In genomic region chr3:12796171-12797123, GRCh38 we compare ENCODE assay signal across 8 cellular contexts. TPM values are rescaled to one million over a fixed set of nuclear protein-coding genes. Genes with fewer than 3 reads are reported as not detected.
DNase-seq lines count a peak whose midpoint lies in the region; ATAC-seq and TF ChIP-seq lines count a peak whose summit lies in the region.

TSS of gene CAND2 (plus strand) at chr3:12796680. CDS start at chr3:12796721, 41 bp downstream.

- no peaks in the 10 kb centered on the region for H3K36me3 Mint-ChIP-seq in activated CD8-positive, alpha-beta T cell treated with anti-CD3 and anti-CD28 coated beads for 36 hours (ENCODE audit: low read depth)
- no peaks in the 10 kb centered on the region for H3K36me3 Mint-ChIP-seq in stimulated activated naive CD8-positive, alpha-beta T cell treated with anti-CD3 and anti-CD28 coated beads, Interleukin-15, Interleukin-2, amounts not matched to agents 100 ng/mL and 50 ng/mL, for 24 hours (ENCODE audit: low read depth)

- DNase-seq in NCI-H1092 (lab: John Stamatoyannopoulos, UW): peak; percentile 23
- DNase-seq in activated CD8-positive, alpha-beta T cell treated with anti-CD3 and anti-CD28 coated beads for 36 hours: peak; percentile 53
- DNase-seq in mesenchymal stem cell: peak; percentile 61
- DNase-seq in AML-193 (lab: John Stamatoyannopoulos, UW): no peak

- H3K4ac ChIP-seq in mesenchymal stem cell (ENCODE audit: low read depth in 1 of 2, low read length in 2 of 2): peak within 1 kb of the TSS; percentile 48 to 92

- H4K20me1 ChIP-seq in DOHH2 (ENCODE audit: control insufficient read depth, insufficient read depth, low read depth, low read length): no peaks in the 10 kb centered on the region

- peaks cover 3% of the 10 kb centered on the region for H3K4me1 Mint-ChIP-seq in activated CD8-positive, alpha-beta T cell treated with anti-CD3 and anti-CD28 coated beads for 36 hours (ENCODE audit: low read depth)
- peaks cover 7% of the 10 kb centered on the region for H3K4me1 Mint-ChIP-seq in stimulated activated naive CD8-positive, alpha-beta T cell treated with anti-CD3 and anti-CD28 coated beads, Interleukin-15, Interleukin-2, amounts not matched to agents 100 ng/mL and 50 ng/mL, for 24 hours (ENCODE audit: low read depth)

- H3K9me3 ChIP-seq in DOHH2 (ENCODE audit: control insufficient read depth, insufficient read depth, low read length) (no peaks in the 10 kb centered on the region), endocrine pancreas (ENCODE audit: control insufficient read depth, low read length) (no peaks in the 10 kb centered on the region), mesenchymal stem cell (ENCODE audit: control insufficient read depth, low read length) (no peaks in the 10 kb centered on the region)

- H3K4me1 ChIP-seq in DOHH2 (ENCODE audit: control insufficient read depth, low read length): peaks cover 28% of the 10 kb centered on the region
- H3K4me1 ChIP-seq in endocrine pancreas (ENCODE audit: control insufficient read depth, insufficient read depth, low read length): no peaks in the 10 kb centered on the region
- peaks cover 6% of the 10 kb centered on the region for H3K4me1 ChIP-seq in mesenchymal stem cell (ENCODE audit: control insufficient read depth, insufficient read depth, low read depth, low read length)

- H3K14ac ChIP-seq in mesenchymal stem cell (ENCODE audit: low read length in 2 of 2): peak within 1 kb of the TSS in 1 of 2 experiments; percentile 93

- H3K4me3 ChIP-seq in DOHH2 (ENCODE audit: low read length) (peak within 1 kb of the TSS; percentile 78), endocrine pancreas (ENCODE audit: control insufficient read depth, insufficient read depth, low read length) (no peak within 1 kb of the TSS), mesenchymal stem cell (ENCODE audit: insufficient read depth in 1 of 2, low read depth in 1 of 2, low read length in 2 of 2) (peak within 1 kb of the TSS; percentile 72)

- H3K27ac Mint-ChIP-seq in activated CD8-positive, alpha-beta T cell treated with anti-CD3 and anti-CD28 coated beads for 36 hours: no peak within 1 kb of the TSS
- H3K27ac Mint-ChIP-seq in stimulated activated naive CD8-positive, alpha-beta T cell treated with anti-CD3 and anti-CD28 coated beads, Interleukin-15, Interleukin-2, amounts not matched to agents 100 ng/mL and 50 ng/mL, for 24 hours: peak within 1 kb of the TSS; percentile 55

- H3K27me3 Mint-ChIP-seq in activated CD8-positive, alpha-beta T cell treated with anti-CD3 and anti-CD28 coated beads for 36 hours: peaks cover 3% of the 10 kb centered on the region
- H3K27me3 Mint-ChIP-seq in stimulated activated naive CD8-positive, alpha-beta T cell treated with anti-CD3 and anti-CD28 coated beads, Interleukin-15, Interleukin-2, amounts not matched to agents 100 ng/mL and 50 ng/mL, for 24 hours: peaks cover 6% of the 10 kb centered on the region

- H3K79me2 ChIP-seq in DOHH2 (ENCODE audit: control insufficient read depth, low read length): no peaks in the 10 kb centered on the region

- CTCF ChIA-PET in activated CD8-positive, alpha-beta T cell treated with anti-CD3 and anti-CD28 coated beads for 36 hours (lab: Charles Lee): interaction anchor here (1.0 to 3.5 kb wide), 4 partner anchors 8 to 14 kb away, joined by 3 to 23 read pairs (median 13); no protein-coding TSS in a partner anchor

- POLR2A ChIA-PET in activated CD8-positive, alpha-beta T cell treated with anti-CD3 and anti-CD28 coated beads for 36 hours (lab: Charles Lee): interaction anchor here (0.6 to 3.1 kb wide), 8 partner anchors 9 to 221 kb away, joined by 3 to 24 read pairs (median 12); partner anchors contain the start of gene RPL32

- no peak within 1 kb of the TSS for H2BK120ac ChIP-seq in mesenchymal stem cell (ENCODE audit: low read depth, low read length)

- peaks cover 7% of the 10 kb centered on the region for H3K27me3 ChIP-seq in DOHH2 (ENCODE audit: control insufficient read depth, low read length)
- H3K27me3 ChIP-seq in endocrine pancreas (ENCODE audit: control insufficient read depth, insufficient read depth, low read length): no peaks in the 10 kb centered on the region
- H3K27me3 ChIP-seq in mesenchymal stem cell (ENCODE audit: control insufficient read depth in 1 of 2, insufficient read depth in 1 of 2, low read length in 2 of 2): peaks cover 0 to 10% of the 10 kb centered on the region in 2 experiments

- H3K4me2 ChIP-seq in DOHH2 (ENCODE audit: low read length) (peak within 1 kb of the TSS; percentile 93), mesenchymal stem cell (ENCODE audit: low read length, poor library complexity, severe bottlenecking) (peak within 1 kb of the TSS; percentile 89)

- intact Hi-C loops in activated CD8-positive, alpha-beta T cell treated with anti-CD3 and anti-CD28 coated beads for 36 hours (cut with micrococcal nuclease): no loop called here

- H2AK5ac ChIP-seq in mesenchymal stem cell (ENCODE audit: low read length, severe bottlenecking): peak within 1 kb of the TSS; percentile 44

- peak within 1 kb of the TSS in 1 of 2 experiments; percentile 63 for H2BK12ac ChIP-seq in mesenchymal stem cell (ENCODE audit: low read length in 2 of 2)

- H3K9ac ChIP-seq in endocrine pancreas (ENCODE audit: control insufficient read depth, insufficient read depth, low read length) (peak within 1 kb of the TSS; percentile 49), mesenchymal stem cell (ENCODE audit: low read length) (peak within 1 kb of the TSS; percentile 75)

- H3K36me3 ChIP-seq in DOHH2 (ENCODE audit: control insufficient read depth, low read length): no peaks in the 10 kb centered on the region
- H3K36me3 ChIP-seq in endocrine pancreas (ENCODE audit: control insufficient read depth, insufficient read depth, low read length): no peaks in the 10 kb centered on the region
- peaks cover 0 to 3% of the 10 kb centered on the region in 2 experiments for H3K36me3 ChIP-seq in mesenchymal stem cell (ENCODE audit: control insufficient read depth in 1 of 2, insufficient read depth in 2 of 2, low read depth in 1 of 2, low read length in 2 of 2)

- H3K27ac ChIP-seq in DOHH2 (ENCODE audit: low read depth, low read length) (no peak within 1 kb of the TSS), mesenchymal stem cell (ENCODE audit: low read length, poor library complexity, severe bottlenecking) (no peak within 1 kb of the TSS)

- H4K91ac ChIP-seq in mesenchymal stem cell (ENCODE audit: low read length): no peak within 1 kb of the TSS

- H3K4me3 Mint-ChIP-seq in activated CD8-positive, alpha-beta T cell treated with anti-CD3 and anti-CD28 coated beads for 36 hours: peak within 1 kb of the TSS; percentile 70
- peak within 1 kb of the TSS; percentile 72 for H3K4me3 Mint-ChIP-seq in stimulated activated naive CD8-positive, alpha-beta T cell treated with anti-CD3 and anti-CD28 coated beads, Interleukin-15, Interleukin-2, amounts not matched to agents 100 ng/mL and 50 ng/mL, for 24 hours

- H4K8ac ChIP-seq in mesenchymal stem cell (ENCODE audit: low read length): peak within 1 kb of the TSS; percentile 86

- H3K9me2 ChIP-seq in DOHH2 (replicated peaks; ENCODE audit: control insufficient read depth, low read length): no peaks in the 10 kb centered on the region

- peaks cover 3% of the 10 kb centered on the region for H3K79me1 ChIP-seq in mesenchymal stem cell (replicated peaks; ENCODE audit: low read length, poor library complexity, severe bottlenecking)

- H3K18ac ChIP-seq in mesenchymal stem cell (ENCODE audit: low read depth in 1 of 2, low read length in 2 of 2): peak within 1 kb of the TSS; percentile 72 to 95

- 11% methylated on average over 60 of the region's 61 CpGs for WGBS in mesenchymal stem cell

- no peak within 1 kb of the TSS for H2BK5ac ChIP-seq in mesenchymal stem cell (ENCODE audit: low read depth, low read length, poor library complexity, severe bottlenecking)

- H2AFZ ChIP-seq in mesenchymal stem cell (ENCODE audit: low read depth, low read length): peak within 1 kb of the TSS; percentile 79

- peak within 1 kb of the TSS; percentile 76 for H2BK15ac ChIP-seq in mesenchymal stem cell (ENCODE audit: low read depth, poor library complexity, severe bottlenecking)

- peak within 1 kb of the TSS in 1 of 2 experiments; percentile 72 for H3K23ac ChIP-seq in mesenchymal stem cell (ENCODE audit: low read length in 2 of 2)

- peaks cover 16% of the 10 kb centered on the region for H3F3A ChIP-seq in DOHH2 (ENCODE audit: control insufficient read depth, insufficient read depth)

- no peak for TF ChIP-seq CTCF in DOHH2 (IDR thresholded peaks at IDR 0.05; ENCODE audit: low read depth, low read length, poor library complexity, severe bottlenecking)
- no peak for TF ChIP-seq CTCF in activated CD8-positive, alpha-beta T cell treated with anti-CD3 and anti-CD28 coated beads for 36 hours (IDR thresholded peaks at IDR 0.05)

- peak; percentile 81 for ATAC-seq in activated CD8-positive, alpha-beta T cell treated with anti-CD3 and anti-CD28 coated beads for 36 hours
- ATAC-seq in HG02623 (IDR thresholded peaks at IDR 0.05; ENCODE audit: unreplicated experiment): no peak

- H3K9me3 Mint-ChIP-seq in activated CD8-positive, alpha-beta T cell treated with anti-CD3 and anti-CD28 coated beads for 36 hours: no peaks in the 10 kb centered on the region
- no peaks in the 10 kb centered on the region for H3K9me3 Mint-ChIP-seq in stimulated activated naive CD8-positive, alpha-beta T cell treated with anti-CD3 and anti-CD28 coated beads, Interleukin-15, Interleukin-2, amounts not matched to agents 100 ng/mL and 50 ng/mL, for 24 hours

RNA-seq across cellular contexts. Expression of gene CAND2, which starts in this region (rescaled TPM):
- total RNA-seq in activated CD8-positive, alpha-beta T cell treated with anti-CD3 and anti-CD28 coated beads for 36 hours: 1 to 10 TPM; 1.5 to 1.9 TPM
- 3.9 TPM for polyA plus RNA-seq in mesenchymal stem cell (2013, experiment 1 of 2)
- polyA plus RNA-seq in mesenchymal stem cell (2013, experiment 2 of 2): 3.7 TPM

Comparison
In these comparisons a context has a peak if more than half of its experiments do, and no peak if none do; other contexts are left out.
1. DNase-seq: peak in NCI-H1092 (single experiment), activated CD8-positive, alpha-beta T cell treated with anti-CD3 and anti-CD28 coated beads for 36 hours (single experiment) and mesenchymal stem cell (single experiment); none in AML-193 (0 of 2).